In the genomic region with DNA sequence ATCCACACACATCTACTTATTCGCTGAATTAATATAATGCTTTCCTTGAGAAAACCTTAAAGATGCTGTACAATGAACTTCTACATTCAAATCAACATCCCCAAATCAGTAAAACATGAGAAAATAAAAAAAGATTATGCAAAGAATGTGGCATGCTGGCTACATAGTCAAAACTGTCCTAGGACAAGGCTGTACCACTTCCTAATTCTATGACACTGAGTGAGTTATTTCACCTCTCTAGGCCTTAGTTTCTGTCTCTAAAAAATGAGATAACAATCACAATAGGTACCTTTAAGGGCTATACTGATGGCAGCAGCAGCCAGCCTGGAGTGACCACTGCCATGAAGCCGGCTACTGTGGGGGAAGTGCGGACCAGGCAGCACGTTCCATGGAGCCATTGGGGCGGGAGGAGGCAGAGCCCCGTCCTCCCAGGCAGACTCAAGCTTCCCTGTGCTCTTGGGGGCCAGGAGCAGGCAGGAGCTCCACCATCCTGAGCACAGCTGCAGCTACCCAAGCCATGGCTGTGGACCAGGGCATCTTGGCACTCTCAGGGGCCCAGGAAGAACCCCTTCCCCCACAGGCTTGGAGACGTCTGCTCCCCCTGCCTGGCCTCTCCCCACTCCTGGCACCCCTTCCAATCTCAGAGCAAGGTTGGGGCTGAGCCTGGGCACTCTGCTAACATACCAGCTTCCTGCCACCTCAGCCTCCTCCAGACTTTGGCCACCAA, we compare ENCODE assay signal across 10 cellular contexts.
DNase-seq lines count a peak whose midpoint lies in the region; ATAC-seq, FAIRE-seq and TF ChIP-seq lines count a peak whose summit lies in the region.
"Had no signal": no experiment of that assay in that cellular context is flagged by ENCODE, and none has a peak within 500 bp of the region (broad histone marks: within the 10 kb centered on the region; RNA-seq: fewer than 3 reads in every experiment).

No MANE protein-coding gene starts in this region.

- no peaks in the 10 kb centered on the region for H3K27me3 ChIP-seq in dorsolateral prefrontal cortex
- H3K27me3 ChIP-seq in brain microvascular endothelial cell (replicated peaks), result no peaks in the 10 kb centered on the region

- in situ Hi-C loops in brain microvascular endothelial cell (cut with HindIII; ENCODE audit: low pct_ligation_motif_present, low sequenced_read_pairs), result no loop called here

- H3K36me3 ChIP-seq in brain microvascular endothelial cell (replicated peaks), result no peaks in the 10 kb centered on the region

- H3K27ac ChIP-seq in dorsolateral prefrontal cortex (peak overlapping the region in 37 of 59 donors; percentile 1 to 81 (median 38)), brain microvascular endothelial cell (no peak overlapping the region)
- H3K27ac ChIP-seq: SK-N-MC had no signal

- intact Hi-C loops in dorsolateral prefrontal cortex (cut with DNase I), result no loop called here

- ATAC-seq in GM21447 (IDR thresholded peaks at IDR 0.05; ENCODE audit: unreplicated experiment) (peak; percentile 93), HG03097 (IDR thresholded peaks at IDR 0.05; ENCODE audit: low FRiP score, unreplicated experiment) (peak; percentile 78), omental fat pad (ENCODE audit: low FRiP score) (no peak)

- DNase-seq in GM18507 (ENCODE audit: extremely low spot score, insufficient read length, low read depth), result peak; percentile 17
- no peak for DNase-seq in dorsolateral prefrontal cortex
- no peak for DNase-seq in omental fat pad (ENCODE audit: low spot score)
- no peak for DNase-seq in globus pallidus (ENCODE audit: low spot score)
- DNase-seq in brain microvascular endothelial cell, result no peak
- DNase-seq in occipital lobe (lab: John Stamatoyannopoulos, UW), result no peak
- DNase-seq: NCI-H1436 had no signal

- H3K4me3 ChIP-seq in dorsolateral prefrontal cortex (no peak overlapping the region), brain microvascular endothelial cell (ENCODE audit: low read depth, low read length) (no peak overlapping the region)
- H3K4me3 ChIP-seq: SK-N-MC had no signal

- FAIRE-seq in GM18507 (lab: Jason Lieb, UNC), result no peak

- TF ChIP-seq CTCF in dorsolateral prefrontal cortex (IDR thresholded peaks at IDR 0.05 in 54 of 56, conservative IDR thresholded peaks at IDR 0.05 in 2 of 56; ENCODE audit: low read depth in 1 of 56, partially characterized antibody in 56 of 56) (no peak), omental fat pad (IDR thresholded peaks at IDR 0.05) (no peak), brain microvascular endothelial cell (IDR thresholded peaks at IDR 0.05; ENCODE audit: low read depth, low read length, missing control alignments) (no peak)
